Comparison of ENCODE assay signal across 19 cellular contexts in the genomic region with DNA sequence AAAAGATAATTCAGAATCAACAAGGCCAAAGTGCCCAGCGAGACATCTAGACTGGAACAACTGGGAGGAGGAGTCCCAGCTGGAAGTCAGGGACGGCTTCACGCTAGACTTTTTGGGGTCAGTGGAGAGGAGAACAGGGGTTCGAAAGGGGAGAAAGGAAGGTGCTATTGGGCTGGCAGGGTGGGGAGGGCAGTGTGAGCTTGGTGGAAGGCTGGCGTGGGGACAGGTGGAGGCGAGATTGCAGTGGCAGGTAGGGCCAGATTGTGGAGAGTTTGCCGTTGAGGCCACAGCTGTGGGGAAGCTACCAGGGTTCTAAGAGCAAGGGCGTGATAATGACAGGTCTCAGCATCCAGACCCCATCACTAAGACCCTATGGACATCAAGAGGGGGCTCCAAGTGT. TPM values are rescaled to one million over a fixed set of nuclear protein-coding genes. Genes with fewer than 3 reads are reported as not detected.
"Had no signal": no experiment of that assay in that cellular context is flagged by ENCODE, and none has a peak within 500 bp of the region (broad histone marks: within the 10 kb centered on the region; RNA-seq: fewer than 3 reads in every experiment).

No MANE protein-coding gene starts in this region.

- H3K27me3 Mint-ChIP-seq: memory B cell; stimulated activated naive B cell treated with anti-CD40 and anti-IgM and Interleukin-4, amounts not matched to agents 10 μg/mL and 1 μg/mL and 100 μg/mL, for 72 hours; stimulated activated naive CD8-positive, alpha-beta T cell treated with anti-CD3 and anti-CD28 coated beads, Interleukin-15, Interleukin-2, amounts not matched to agents 100 ng/mL and 50 ng/mL, for 24 hours had no signal

- H3K4me2 ChIP-seq: smooth muscle cell had no signal

- H3K4me3 ChIP-seq: lung, ovary, right lobe of liver, smooth muscle cell, suprapubic skin, transverse colon had no signal

- H3K9me3 ChIP-seq: ovary, right lobe of liver, suprapubic skin, transverse colon had no signal

- DNase-seq: cortex of kidney; effector memory CD8-positive, alpha-beta T cell; occipital lobe; stimulated activated CD4-positive, alpha-beta T cell treated with anti-CD3 and anti-CD28 coated beads, Interleukin-2, amount 100 ng/mL, for 24 hours; stimulated activated CD4-positive, alpha-beta T cell treated with anti-CD3 and anti-CD28 coated beads, Interleukin-4, amount 100 ng/mL, for 4 hours; stimulated activated naive B cell treated with anti-CD40 and anti-IgM and Interleukin-4, amounts not matched to agents 10 μg/mL and 1 μg/mL and 100 μg/mL, for 72 hours; transverse colon had no signal

- FAIRE-seq: endometrium, frontal cortex, keratinocyte had no signal

- H3K36me3 ChIP-seq: ovary, right lobe of liver, suprapubic skin, transverse colon had no signal

- H3K27me3 ChIP-seq: ovary, right lobe of liver, transverse colon had no signal

- H3K36me3 Mint-ChIP-seq: stimulated activated naive B cell treated with anti-CD40 and anti-IgM and Interleukin-4, amounts not matched to agents 10 μg/mL and 1 μg/mL and 100 μg/mL, for 72 hours had no signal

- H3K27ac Mint-ChIP-seq: effector memory CD8-positive, alpha-beta T cell; memory B cell; nephron; stimulated activated naive B cell treated with anti-CD40 and anti-IgM and Interleukin-4, amounts not matched to agents 10 μg/mL and 1 μg/mL and 100 μg/mL, for 72 hours; stimulated activated naive CD8-positive, alpha-beta T cell treated with anti-CD3 and anti-CD28 coated beads, Interleukin-15, Interleukin-2, amounts not matched to agents 100 ng/mL and 50 ng/mL, for 24 hours had no signal

- H3K4me1 ChIP-seq: right lobe of liver, suprapubic skin, transverse colon had no signal

- H3K27ac ChIP-seq: ovary, right lobe of liver, suprapubic skin, transverse colon had no signal

- H3K4me3 Mint-ChIP-seq: effector memory CD8-positive, alpha-beta T cell; memory B cell; nephron; stimulated activated naive B cell treated with anti-CD40 and anti-IgM and Interleukin-4, amounts not matched to agents 10 μg/mL and 1 μg/mL and 100 μg/mL, for 72 hours; stimulated activated naive CD8-positive, alpha-beta T cell treated with anti-CD3 and anti-CD28 coated beads, Interleukin-15, Interleukin-2, amounts not matched to agents 100 ng/mL and 50 ng/mL, for 24 hours had no signal

- H3K9me3 Mint-ChIP-seq: effector memory CD8-positive, alpha-beta T cell; memory B cell; nephron; stimulated activated naive B cell treated with anti-CD40 and anti-IgM and Interleukin-4, amounts not matched to agents 10 μg/mL and 1 μg/mL and 100 μg/mL, for 72 hours; stimulated activated naive CD8-positive, alpha-beta T cell treated with anti-CD3 and anti-CD28 coated beads, Interleukin-15, Interleukin-2, amounts not matched to agents 100 ng/mL and 50 ng/mL, for 24 hours had no signal

RNA-seq across cellular contexts. Expression of a gene that starts 10.5 kb away (rescaled TPM):
- total RNA-seq: dermis microvascular lymphatic vessel endothelial cell had no signal
